In the genomic region with DNA sequence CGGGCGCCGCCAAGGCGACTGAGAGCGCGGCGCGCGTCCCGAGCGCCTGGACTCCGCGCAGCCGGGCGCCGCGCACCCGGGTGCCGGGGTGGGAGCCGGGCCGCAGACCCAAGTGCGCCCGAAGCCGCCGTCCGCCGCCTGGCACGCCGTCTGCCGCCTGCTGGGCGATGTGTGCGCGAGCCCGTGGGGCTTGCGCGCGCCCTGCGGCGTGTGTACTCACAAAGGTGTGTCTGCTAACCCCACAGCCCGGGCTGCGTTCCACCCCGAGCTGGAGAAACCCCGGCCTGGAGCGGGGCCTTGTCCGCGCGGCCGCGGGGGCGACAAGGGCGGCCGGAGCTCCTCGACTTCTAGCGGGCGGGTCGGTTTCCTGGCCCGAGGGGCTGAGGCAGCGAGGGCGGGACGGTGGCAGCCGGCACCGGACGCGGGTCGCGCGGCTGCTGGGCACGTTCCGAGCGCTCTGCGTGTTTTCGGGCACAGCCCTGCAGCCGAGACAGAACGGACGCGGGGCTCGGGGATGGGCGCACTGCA, we compare ENCODE assay signal across 8 cellular contexts. TPM values are rescaled to one million over a fixed set of nuclear protein-coding genes. Genes with fewer than 3 reads are reported as not detected.
DNase-seq lines count a peak whose midpoint lies in the region; ATAC-seq and TF ChIP-seq lines count a peak whose summit lies in the region.

No MANE protein-coding gene starts in this region.

- H3K9me3 ChIP-seq in A673 (ENCODE audit: low read depth, low read length, poor library complexity, severe bottlenecking) = no peaks in the 10 kb centered on the region

- H3K36me3 ChIP-seq in A673 (ENCODE audit: insufficient read depth, low read length, poor library complexity, severe bottlenecking) = no peaks in the 10 kb centered on the region

- H3K36me3 Mint-ChIP-seq in activated CD8-positive, alpha-beta memory T cell treated with anti-CD3 and anti-CD28 coated beads, Interleukin-2, amount 10 ng/mL, durations not matched to agents 7 days and 5 days = peaks cover 8% of the 10 kb centered on the region
- H3K36me3 Mint-ChIP-seq in effector memory CD8-positive, alpha-beta T cell (ENCODE audit: insufficient read depth) = peaks cover 40% of the 10 kb centered on the region

- TSS peak; percentile 31 for BruUV-seq in A673 (replicated peaks; lab: Mats Ljungman, UMichigan)

- peak; percentile 43 for ATAC-seq in GM18498 (IDR thresholded peaks at IDR 0.05; ENCODE audit: unreplicated experiment)
- ATAC-seq in HG02981 (IDR thresholded peaks at IDR 0.05; ENCODE audit: unreplicated experiment) = peak; percentile 19
- ATAC-seq in activated CD8-positive, alpha-beta memory T cell treated with anti-CD3 and anti-CD28 coated beads, Interleukin-2, amount 10 ng/mL, durations not matched to agents 7 days and 5 days = peak; percentile 13
- peak; percentile 46 for ATAC-seq in effector memory CD8-positive, alpha-beta T cell (replicated peaks)

- H3K9me3 Mint-ChIP-seq in activated CD8-positive, alpha-beta memory T cell treated with anti-CD3 and anti-CD28 coated beads, Interleukin-2, amount 10 ng/mL, durations not matched to agents 7 days and 5 days (ENCODE audit: low read depth) = no peaks in the 10 kb centered on the region
- no peaks in the 10 kb centered on the region for H3K9me3 Mint-ChIP-seq in effector memory CD8-positive, alpha-beta T cell

- H3K27me3 ChIP-seq in A673 (replicated peaks; ENCODE audit: insufficient read depth, low read depth, low read length, poor library complexity) = no peaks in the 10 kb centered on the region

- H3K27ac Mint-ChIP-seq in activated CD8-positive, alpha-beta memory T cell treated with anti-CD3 and anti-CD28 coated beads, Interleukin-2, amount 10 ng/mL, durations not matched to agents 7 days and 5 days = peak overlapping the region; percentile 49
- peak overlapping the region in 1 of 2 donors; percentile 99 for H3K27ac Mint-ChIP-seq in effector memory CD8-positive, alpha-beta T cell

- intact Hi-C loops in A673 (cut with micrococcal nuclease; ENCODE audit: unreplicated experiment) = loop anchor here (5.0 to 10.0 kb wide), 7 partner anchors 164 to 494 kb away; no protein-coding TSS in a partner anchor

- H3K4me1 ChIP-seq in A673 (ENCODE audit: insufficient read depth, low read length, poor library complexity, severe bottlenecking) = peaks cover 34% of the 10 kb centered on the region

- TF ChIP-seq CTCF in A673 (conservative IDR thresholded peaks at IDR 0.05; ENCODE audit: low read depth, low read length) = peak; percentile 30; the same call in 1 of the 2 replicates

- H3K4me3 ChIP-seq in A673 (ENCODE audit: low read depth, low read length, poor library complexity, severe bottlenecking) = peak overlapping the region; percentile 92

- H3K4me1 Mint-ChIP-seq in activated CD8-positive, alpha-beta memory T cell treated with anti-CD3 and anti-CD28 coated beads, Interleukin-2, amount 10 ng/mL, durations not matched to agents 7 days and 5 days = peaks cover 44% of the 10 kb centered on the region
- H3K4me1 Mint-ChIP-seq in effector memory CD8-positive, alpha-beta T cell (ENCODE audit: low read depth in 2 of 2) = peaks cover 37 to 50% of the 10 kb centered on the region in 2 donors

- H3K27ac ChIP-seq in A673 (ENCODE audit: low read depth, low read length, poor library complexity, severe bottlenecking) = peak overlapping the region; percentile 86

- H3K27me3 Mint-ChIP-seq in activated CD8-positive, alpha-beta memory T cell treated with anti-CD3 and anti-CD28 coated beads, Interleukin-2, amount 10 ng/mL, durations not matched to agents 7 days and 5 days = peaks cover 46% of the 10 kb centered on the region
- H3K27me3 Mint-ChIP-seq in effector memory CD8-positive, alpha-beta T cell = peaks cover 0 to 10% of the 10 kb centered on the region in 2 donors

- DNase-seq in A673 (ENCODE audit: low spot score) (peak; percentile 73), NCI-H345 treated with DMSO at 0.1 percent for 48 hours (lab: John Stamatoyannopoulos, UW; ENCODE audit: unreplicated experiment) (peak; percentile 36), medulla oblongata (ENCODE audit: extremely low spot score) (peak; percentile 76)
- peak; percentile 74 for DNase-seq in activated CD8-positive, alpha-beta memory T cell treated with anti-CD3 and anti-CD28 coated beads, Interleukin-2, amount 10 ng/mL, durations not matched to agents 7 days and 5 days
- DNase-seq in effector memory CD8-positive, alpha-beta T cell = peak; percentile 70 to 76 (median 75)
- peak; percentile 53 to 62 for DNase-seq in stimulated activated CD8-positive, alpha-beta memory T cell treated with anti-CD3 and anti-CD28 coated beads, Interleukin-15, amount 100 ng/mL, for 48 hours (ENCODE audit: low read depth in 2 of 2)

- POLR2A ChIA-PET in A673 (lab: Charles Lee; ENCODE audit: low non-redundant PET) = no interaction called here

- H3K4me3 Mint-ChIP-seq in activated CD8-positive, alpha-beta memory T cell treated with anti-CD3 and anti-CD28 coated beads, Interleukin-2, amount 10 ng/mL, durations not matched to agents 7 days and 5 days = peak overlapping the region; percentile 77
- H3K4me3 Mint-ChIP-seq in effector memory CD8-positive, alpha-beta T cell = peak overlapping the region; percentile 93 to 95

- CTCF ChIA-PET in A673 (lab: Charles Lee) = no interaction called here
- CTCF ChIA-PET in activated CD8-positive, alpha-beta memory T cell treated with anti-CD3 and anti-CD28 coated beads, Interleukin-2, amount 10 ng/mL, durations not matched to agents 7 days and 5 days (lab: Charles Lee) = interaction anchor here (1.0 to 2.0 kb wide), 5 partner anchors 24 to 276 kb away, joined by 3 to 5 read pairs (median 4); no protein-coding TSS in a partner anchor

RNA-seq across cellular contexts. Expression of gene ZSWIM6, which starts 1.1 kb away (rescaled TPM):
- total RNA-seq in A673 (2021) = 43.9 and 47.3 TPM in 2 replicates
- 1 to 10 TPM; 5.9 to 7.6 TPM for total RNA-seq in activated CD8-positive, alpha-beta memory T cell treated with anti-CD3 and anti-CD28 coated beads, Interleukin-2, amount 10 ng/mL, durations not matched to agents 7 days and 5 days

Comparison
In these comparisons a context has a peak if more than half of its experiments do, and no peak if none do; other contexts are left out.
1. Peak in every context shown above with its lines: DNase-seq, ATAC-seq, H3K4me3 ChIP-seq and H3K27ac ChIP-seq.